Comparison of ENCODE assay signal across 15 cellular contexts in genomic region chr2:173118385-173118784, GRCh38. TPM values are rescaled to one million over a fixed set of nuclear protein-coding genes. Genes with fewer than 3 reads are reported as not detected.
DNase-seq lines count a peak whose midpoint lies in the region; TF ChIP-seq lines count a peak whose summit lies in the region.
"Had no signal": no experiment of that assay in that cellular context is flagged by ENCODE, and none has a peak within 500 bp of the region (broad histone marks: within the 10 kb centered on the region; RNA-seq: fewer than 3 reads in every experiment).

No MANE protein-coding gene starts in this region.

- no peaks in the 10 kb centered on the region for H3K27me3 ChIP-seq in testis

- no peaks in the 10 kb centered on the region for H3K36me3 ChIP-seq in testis (ENCODE audit: low read depth, missing control alignments)

- peaks cover 92% of the 10 kb centered on the region for H3K4me1 Mint-ChIP-seq in HFFc6 (ENCODE audit: low read depth)
- H3K4me1 Mint-ChIP-seq: H9 had no signal

- H3K4me3 ChIP-seq in testis = no peak overlapping the region
- H3K4me3 ChIP-seq: PC-9 had no signal

- peak overlapping the region; percentile 74 for H3K27ac ChIP-seq in VCaP
- H3K27ac ChIP-seq in testis = no peak overlapping the region
- no peak overlapping the region for H3K27ac ChIP-seq in caudate nucleus (ENCODE audit: low read depth, low read length)
- H3K27ac ChIP-seq: PC-9 had no signal

- H3K27ac Mint-ChIP-seq in HFFc6 = peak overlapping the region; percentile 93
- H3K27ac Mint-ChIP-seq: CD8-positive, alpha-beta T cell; H9; IgD-negative memory B cell had no signal

- 92 to 93% methylated on average over 1 of the region's 1 CpG for WGBS in testis, 2 donors

- peaks cover 12% of the 10 kb centered on the region for H3K4me1 ChIP-seq in testis

- no peak for TF ChIP-seq POLR2A in testis (IDR thresholded peaks at IDR 0.05)

- intact Hi-C loops in testis (cut with DNase I; ENCODE audit: low total_unique reads) = no loop called here

- H3K4me3 Mint-ChIP-seq in HFFc6 = no peak overlapping the region
- H3K4me3 Mint-ChIP-seq: CD8-positive, alpha-beta T cell; H9 had no signal

- H3K27me3 Mint-ChIP-seq in HFFc6 (ENCODE audit: insufficient read depth) = no peaks in the 10 kb centered on the region
- H3K27me3 Mint-ChIP-seq: IgD-negative memory B cell had no signal

- H3K9me3 Mint-ChIP-seq in HFFc6 = peaks cover 15% of the 10 kb centered on the region
- H3K9me3 Mint-ChIP-seq: CD8-positive, alpha-beta T cell; H9; IgD-negative memory B cell had no signal

- TF ChIP-seq CTCF in HFFc6 (IDR thresholded peaks at IDR 0.05) (no peak), VCaP (conservative IDR thresholded peaks at IDR 0.05) (no peak), testis (IDR thresholded peaks at IDR 0.05) (no peak)

- H3K9me3 ChIP-seq in testis = no peaks in the 10 kb centered on the region
- H3K9me3 ChIP-seq: SK-N-SH had no signal

- peaks cover 73% of the 10 kb centered on the region for H3K36me3 Mint-ChIP-seq in HFFc6 (ENCODE audit: low read depth)
- H3K36me3 Mint-ChIP-seq: CD8-positive, alpha-beta T cell had no signal

- DNase-seq in EL (peak; percentile 35), HFFc6 (no peak), iris pigment epithelial cell (ENCODE audit: low read depth) (peak; percentile 71), putamen (ENCODE audit: low spot score) (no peak), testis (no peak), caudate nucleus (lab: John Stamatoyannopoulos, UW) (no peak), middle frontal gyrus (ENCODE audit: extremely low spot score, low spot score) (no peak)
- DNase-seq: CD8-positive, alpha-beta T cell; H9; NCI-H1436 treated with DMSO at 0.1 percent for 48 hours; PC-9; Right ventricle myocardium superior; SK-N-SH had no signal

RNA-seq across cellular contexts. Expression of gene MAP3K20, which starts 42.7 kb away (rescaled TPM):
- 100 to 1,000 TPM; 126 to 150 (median 134) TPM for total RNA-seq in HFFc6 (2021; fragmentation: NEBNext Ultra II Directional; extraction: Animal tissue kit (Norgen Biotek cat#: 25700))
- total RNA-seq in testis = 10 to 100 TPM; 20.7 to 30.8 TPM
- polyA plus RNA-seq in testis (ENCODE audit: insufficient read depth, low read depth, low replicate concordance) = 25.3 TPM

Comparison
In these comparisons a context has a peak if more than half of its experiments do, and no peak if none do; other contexts are left out.
1. DNase-seq: peak in EL (single experiment) and iris pigment epithelial cell (single experiment); none in HFFc6 (single experiment), putamen (single experiment), testis (single experiment), caudate nucleus (0 of 61) and middle frontal gyrus (single experiment).
2. RNA of gene MAP3K20, which starts 42.7 kb away (total RNA-seq): 126 to 150 TPM in HFFc6; 20.7 to 30.8 TPM in testis; every median in the first group is over 4 times any median in the second.